In the genomic region with DNA sequence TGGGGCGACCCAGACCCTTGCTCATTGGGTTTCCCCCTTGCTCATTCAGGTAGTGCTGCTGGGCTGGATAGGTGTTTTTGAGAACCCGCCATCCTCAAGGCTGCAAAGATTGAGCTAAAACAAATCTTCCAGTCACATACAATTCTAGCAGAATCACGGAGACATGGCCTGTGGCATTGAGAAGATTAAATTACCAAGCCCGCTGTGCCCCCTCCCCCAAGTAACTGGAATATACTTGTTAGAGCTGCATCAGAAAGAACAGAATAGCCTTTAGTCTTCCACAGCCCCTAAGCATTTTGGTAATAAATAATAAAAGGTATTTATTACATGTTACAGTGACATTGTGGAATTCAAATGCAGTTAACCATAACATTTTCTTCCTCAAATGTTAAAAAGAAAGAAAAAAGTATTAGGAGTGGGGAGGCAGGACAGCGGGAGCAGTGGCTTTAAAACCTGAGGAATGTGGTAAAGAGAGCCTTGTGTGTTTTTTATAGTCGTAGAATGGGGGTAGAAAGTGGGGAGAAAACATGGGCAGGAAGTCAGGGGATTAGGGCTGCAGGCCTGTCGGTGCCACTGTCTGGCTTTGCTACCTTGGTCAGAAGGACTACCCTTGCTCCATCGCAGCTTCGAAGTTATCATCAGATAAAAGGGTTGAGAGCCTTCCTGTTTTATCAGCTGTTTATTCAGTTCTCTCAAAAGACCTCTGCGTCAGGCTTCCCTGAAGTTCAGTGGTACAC, we compare ENCODE assay signal across 18 cellular contexts.
A peak's percentile ranks its signal among the peaks of the same experiment; 100 is the strongest.
DNase-seq lines count a peak whose midpoint lies in the region; ATAC-seq and TF ChIP-seq lines count a peak whose summit lies in the region.
"Had no signal": no experiment of that assay in that cellular context is flagged by ENCODE, and none has a peak within 500 bp of the region (broad histone marks: within the 10 kb centered on the region; RNA-seq: fewer than 3 reads in every experiment).

No MANE protein-coding gene starts in this region.

- peak; percentile 93 for TF ChIP-seq EP300 in Ishikawa (IDR thresholded peaks at IDR 0.05; ENCODE audit: borderline replicate concordance)

- H3K27ac Mint-ChIP-seq in chondrocyte (ENCODE audit: unreplicated experiment) (peak overlapping the region; percentile 88), osteocyte (ENCODE audit: unreplicated experiment) (peak overlapping the region; percentile 95)
- H3K27ac Mint-ChIP-seq: activated naive CD4-positive, alpha-beta T cell treated with anti-CD3 and anti-CD28 coated beads, Interleukin-2, amount 50 U/mL, for 72 hours had no signal

- DNase-seq in Daoy (ENCODE audit: low read depth): peak; percentile 48
- no peak for DNase-seq in chondrocyte (ENCODE audit: low spot score)
- DNase-seq in osteocyte (ENCODE audit: extremely low spot score, unreplicated experiment): no peak
- DNase-seq in activated CD4-positive, alpha-beta T cell treated with anti-CD3 and anti-CD28 coated beads, Interleukin-2, amount 50 U/mL, for 4 hours: no peak
- DNase-seq in aorta: no peak
- DNase-seq in DMS 273 (lab: John Stamatoyannopoulos, UW; ENCODE audit: unreplicated experiment): no peak
- DNase-seq: activated T-cell treated with anti-CD3 and anti-CD28 coated beads, Interleukin-2, amount 50 U/mL, for 1 hour; AML-193; MM.1S; NCI-H187 treated with DMSO at 0.1 percent for 48 hours; NCI-H524 treated with DMSO at 0.1 percent for 48 hours; ovary; stimulated activated CD4-positive, alpha-beta T cell treated with anti-CD3 and anti-CD28 coated beads, Interleukin-4, amount 100 ng/mL, for 4 hours had no signal

- TF ChIP-seq RAD21 in Ishikawa (IDR thresholded peaks at IDR 0.05; ENCODE audit: low read depth): no peak; the same call in 1 of the 2 replicates

- TF ChIP-seq CTCF in chondrocyte (IDR thresholded peaks at IDR 0.05) (no peak), osteocyte (IDR thresholded peaks at IDR 0.05) (no peak)

- H3K36me3 Mint-ChIP-seq in chondrocyte (ENCODE audit: low read depth) (no peaks in the 10 kb centered on the region), osteocyte (ENCODE audit: unreplicated experiment) (peaks cover 2% of the 10 kb centered on the region)

- no peak overlapping the region for H3K4me3 ChIP-seq in aorta (ENCODE audit: low read length in 2 of 2)
- H3K4me3 ChIP-seq: ovary, skin epidermis had no signal

- H3K9me3 Mint-ChIP-seq in chondrocyte (ENCODE audit: low read depth) (peaks cover 13% of the 10 kb centered on the region), osteocyte (ENCODE audit: unreplicated experiment) (peaks cover 8% of the 10 kb centered on the region)

- intact Hi-C loops in aorta (cut with DNase I): loop anchor here in 1 of 2 donors (10.0 kb wide), 1 partner anchor 361 kb away; no protein-coding TSS in a partner anchor

- H3K4me1 ChIP-seq in aorta (ENCODE audit: control insufficient read depth in 1 of 2, insufficient read depth in 2 of 2, low read length in 2 of 2): no peaks in the 10 kb centered on the region

- peaks cover 73% of the 10 kb centered on the region for H3K4me1 Mint-ChIP-seq in chondrocyte (ENCODE audit: low read depth)
- peaks cover 61% of the 10 kb centered on the region for H3K4me1 Mint-ChIP-seq in osteocyte (ENCODE audit: unreplicated experiment)

- H3K36me3 ChIP-seq in aorta (ENCODE audit: control insufficient read depth in 1 of 2, insufficient read depth in 2 of 2, low read length in 1 of 2): no peaks in the 10 kb centered on the region
- H3K36me3 ChIP-seq: ovary had no signal

- no peaks in the 10 kb centered on the region for H3K27me3 ChIP-seq in aorta (ENCODE audit: control insufficient read depth in 1 of 2, insufficient read depth in 2 of 2, low read length in 1 of 2)
- H3K27me3 ChIP-seq: ovary had no signal

- no peaks in the 10 kb centered on the region for H3K9me3 ChIP-seq in aorta (ENCODE audit: control insufficient read depth, low read length)
- H3K9me3 ChIP-seq: ovary had no signal

- H3K4me3 Mint-ChIP-seq in chondrocyte (ENCODE audit: unreplicated experiment) (no peak overlapping the region), osteocyte (ENCODE audit: unreplicated experiment) (no peak overlapping the region)

- no peak overlapping the region for H3K27ac ChIP-seq in aorta (ENCODE audit: low read depth in 1 of 2, low read length in 2 of 2)
- H3K27ac ChIP-seq: ovary had no signal

- 92 to 93% methylated on average over 10 of the region's 10 CpGs for WGBS in aorta, 2 donors

- no peaks in the 10 kb centered on the region for H3K27me3 Mint-ChIP-seq in chondrocyte (ENCODE audit: low read depth)
- H3K27me3 Mint-ChIP-seq in osteocyte (ENCODE audit: unreplicated experiment): no peaks in the 10 kb centered on the region

- ATAC-seq in aorta (ENCODE audit: low FRiP score) (no peak), HG03378 (IDR thresholded peaks at IDR 0.05; ENCODE audit: unreplicated experiment) (no peak)
- ATAC-seq: activated naive CD4-positive, alpha-beta T cell treated with anti-CD3 and anti-CD28 coated beads, Interleukin-2, amount 50 U/mL, for 72 hours; left lobe of liver had no signal

TF ChIP-seq in Ishikawa, 13 proteins besides CTCF, POLR2A, EP300 and RAD21:
- TF ChIP-seq CEBPB (IDR thresholded peaks at IDR 0.05) (no peak), TCF12 (IDR thresholded peaks at IDR 0.05; ENCODE audit: low read depth) (peak; percentile 86), CREB1 (IDR thresholded peaks at IDR 0.05; ENCODE audit: low read depth) (peak; percentile 20; the same call in 1 of the 2 replicates), YY1 (IDR thresholded peaks at IDR 0.05; ENCODE audit: low read depth) (no peak), EGR1 (IDR thresholded peaks at IDR 0.05) (no peak), TAF1 (IDR thresholded peaks at IDR 0.05; ENCODE audit: low read depth) (0 out of 2 replicates have a peak, but pooled peaks have one; percentile 10), NFIC (IDR thresholded peaks at IDR 0.05) (peak; percentile 75; the same call in 1 of the 2 replicates), TEAD4 (IDR thresholded peaks at IDR 0.05) (peak; percentile 90), FOXM1 (IDR thresholded peaks at IDR 0.05; ENCODE audit: borderline replicate concordance, low read depth) (peak; percentile 93), ZBTB7A (IDR thresholded peaks at IDR 0.05; ENCODE audit: low read depth) (peak; percentile 59; the same call in 1 of the 2 replicates)
- TF ChIP-seq, protein P1, sequence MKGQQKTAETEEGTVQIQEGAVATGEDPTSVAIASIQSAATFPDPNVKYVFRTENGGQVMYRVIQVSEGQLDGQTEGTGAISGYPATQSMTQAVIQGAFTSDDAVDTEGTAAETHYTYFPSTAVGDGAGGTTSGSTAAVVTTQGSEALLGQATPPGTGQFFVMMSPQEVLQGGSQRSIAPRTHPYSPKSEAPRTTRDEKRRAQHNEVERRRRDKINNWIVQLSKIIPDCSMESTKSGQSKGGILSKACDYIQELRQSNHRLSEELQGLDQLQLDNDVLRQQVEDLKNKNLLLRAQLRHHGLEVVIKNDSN (IDR thresholded peaks at IDR 0.05): no peak
- TF ChIP-seq, protein P2, sequence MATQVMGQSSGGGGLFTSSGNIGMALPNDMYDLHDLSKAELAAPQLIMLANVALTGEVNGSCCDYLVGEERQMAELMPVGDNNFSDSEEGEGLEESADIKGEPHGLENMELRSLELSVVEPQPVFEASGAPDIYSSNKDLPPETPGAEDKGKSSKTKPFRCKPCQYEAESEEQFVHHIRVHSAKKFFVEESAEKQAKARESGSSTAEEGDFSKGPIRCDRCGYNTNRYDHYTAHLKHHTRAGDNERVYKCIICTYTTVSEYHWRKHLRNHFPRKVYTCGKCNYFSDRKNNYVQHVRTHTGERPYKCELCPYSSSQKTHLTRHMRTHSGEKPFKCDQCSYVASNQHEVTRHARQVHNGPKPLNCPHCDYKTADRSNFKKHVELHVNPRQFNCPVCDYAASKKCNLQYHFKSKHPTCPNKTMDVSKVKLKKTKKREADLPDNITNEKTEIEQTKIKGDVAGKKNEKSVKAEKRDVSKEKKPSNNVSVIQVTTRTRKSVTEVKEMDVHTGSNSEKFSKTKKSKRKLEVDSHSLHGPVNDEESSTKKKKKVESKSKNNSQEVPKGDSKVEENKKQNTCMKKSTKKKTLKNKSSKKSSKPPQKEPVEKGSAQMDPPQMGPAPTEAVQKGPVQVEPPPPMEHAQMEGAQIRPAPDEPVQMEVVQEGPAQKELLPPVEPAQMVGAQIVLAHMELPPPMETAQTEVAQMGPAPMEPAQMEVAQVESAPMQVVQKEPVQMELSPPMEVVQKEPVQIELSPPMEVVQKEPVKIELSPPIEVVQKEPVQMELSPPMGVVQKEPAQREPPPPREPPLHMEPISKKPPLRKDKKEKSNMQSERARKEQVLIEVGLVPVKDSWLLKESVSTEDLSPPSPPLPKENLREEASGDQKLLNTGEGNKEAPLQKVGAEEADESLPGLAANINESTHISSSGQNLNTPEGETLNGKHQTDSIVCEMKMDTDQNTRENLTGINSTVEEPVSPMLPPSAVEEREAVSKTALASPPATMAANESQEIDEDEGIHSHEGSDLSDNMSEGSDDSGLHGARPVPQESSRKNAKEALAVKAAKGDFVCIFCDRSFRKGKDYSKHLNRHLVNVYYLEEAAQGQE (IDR thresholded peaks at IDR 0.05; ENCODE audit: low read depth): no peak
- TF ChIP-seq, protein P3, sequence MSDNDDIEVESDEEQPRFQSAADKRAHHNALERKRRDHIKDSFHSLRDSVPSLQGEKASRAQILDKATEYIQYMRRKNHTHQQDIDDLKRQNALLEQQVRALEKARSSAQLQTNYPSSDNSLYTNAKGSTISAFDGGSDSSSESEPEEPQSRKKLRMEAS (IDR thresholded peaks at IDR 0.05): peak; percentile 81
TF ChIP-seq in Ishikawa: peak in this region for 8.
